In the genomic region with DNA sequence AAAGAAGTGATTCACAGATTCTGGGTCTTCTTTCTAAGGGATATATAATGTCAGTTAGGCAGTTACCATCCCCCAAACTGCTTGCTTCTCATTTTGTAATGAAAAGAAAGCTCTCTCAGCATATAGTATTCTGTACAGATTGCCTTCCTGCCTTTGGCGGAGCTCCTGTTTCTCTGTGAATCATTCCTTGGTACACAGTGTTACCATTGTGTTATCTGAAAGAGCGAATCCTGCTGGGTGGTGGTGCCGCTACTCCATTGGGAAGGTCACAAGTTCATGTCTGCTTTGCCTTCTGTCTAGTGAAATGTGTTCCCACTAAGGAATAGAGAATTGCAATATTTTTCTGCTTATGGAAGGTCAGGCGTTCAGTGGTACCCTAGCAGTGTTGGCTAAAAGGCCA, we compare ENCODE assay signal across 16 cellular contexts.
A peak's percentile ranks its signal among the peaks of the same experiment; 100 is the strongest.
DNase-seq lines count a peak whose midpoint lies in the region; ATAC-seq and TF ChIP-seq lines count a peak whose summit lies in the region.
"Had no signal": no experiment of that assay in that cellular context is flagged by ENCODE, and none has a peak within 500 bp of the region (broad histone marks: within the 10 kb centered on the region; RNA-seq: fewer than 3 reads in every experiment).

No MANE protein-coding gene starts in this region.

- no peaks in the 10 kb centered on the region for H3K4me1 ChIP-seq in testis

- no peaks in the 10 kb centered on the region for H3K36me3 ChIP-seq in testis (ENCODE audit: low read depth, missing control alignments)

- no peak for TF ChIP-seq POLR2A in testis (IDR thresholded peaks at IDR 0.05)

- H3K9me3 ChIP-seq in testis = no peaks in the 10 kb centered on the region

- TF ChIP-seq CTCF in dorsolateral prefrontal cortex (IDR thresholded peaks at IDR 0.05 in 54 of 56, conservative IDR thresholded peaks at IDR 0.05 in 2 of 56; ENCODE audit: low read depth in 1 of 56, partially characterized antibody in 56 of 56) (peak in 17 of 56 donors; percentile 9 to 41 (median 18)), testis (IDR thresholded peaks at IDR 0.05) (no peak)

- peak; percentile 10 for ATAC-seq in Right ventricle myocardium inferior
- no peak for ATAC-seq in Right ventricle myocardium superior (ENCODE audit: poor library complexity)
- no peak for ATAC-seq in GM18858 (IDR thresholded peaks at IDR 0.05; ENCODE audit: unreplicated experiment)
- ATAC-seq: activated T-cell treated with anti-CD3 and anti-CD28 coated beads, Interleukin-2, amount 50 U/mL, for 72 hours; HCT116 had no signal

- in situ Hi-C loops in KBM-7 (cut with MboI; ENCODE audit: low pct_unique_long_range_greater_than_20kb, low sequenced_read_pairs) = no loop called here

- peak overlapping the region; percentile 84 to 100 (median 98) for H3K27ac ChIP-seq in dorsolateral prefrontal cortex
- H3K27ac ChIP-seq in testis = peak overlapping the region in 1 of 2 donors; percentile 43

- no peaks in the 10 kb centered on the region for H3K27me3 ChIP-seq in dorsolateral prefrontal cortex
- no peaks in the 10 kb centered on the region for H3K27me3 ChIP-seq in testis

- 39% methylated on average over 4 of the region's 4 CpGs for WGBS in testis, 2 donors

- intact Hi-C loops in Right ventricle myocardium inferior (cut with DNase I) (no loop called here), Right ventricle myocardium superior (cut with DNase I) (no loop called here), dorsolateral prefrontal cortex (cut with DNase I) (no loop called here), testis (cut with DNase I; ENCODE audit: low total_unique reads) (no loop called here)

- peak overlapping the region in 17 of 59 donors; percentile 1 to 39 (median 13) for H3K4me3 ChIP-seq in dorsolateral prefrontal cortex
- no peak overlapping the region for H3K4me3 ChIP-seq in testis

- DNase-seq in Right ventricle myocardium inferior (ENCODE audit: missing footprints) (no peak), Right ventricle myocardium superior (no peak), dorsolateral prefrontal cortex (peak in 9 of 10 donors; percentile 34 to 86 (median 71)), middle frontal gyrus (ENCODE audit: extremely low spot score, low spot score) (peak; percentile 80), testis (peak; percentile 74), activated gamma-delta T cell treated with Interleukin-2 at 50 U/mL for 16 hours (no peak), KBM-7 (no peak)
- DNase-seq: activated CD4-positive, alpha-beta T cell treated with anti-CD3 and anti-CD28 coated beads, Interleukin-2, amount 50 U/mL, for 1 hour; activated T-cell treated with anti-CD3 and anti-CD28 coated beads, Interleukin-2, amount 50 U/mL, for 72 hours; central memory CD4-positive, alpha-beta T cell; COR-L47; erythroblast; stimulated activated CD4-positive, alpha-beta T cell treated with anti-CD3 and anti-CD28 coated beads, Interleukin-15, amount 100 ng/mL, for 24 hours; trophoblast cell had no signal

Comparison
In these comparisons a context has a peak if more than half of its experiments do, and no peak if none do; other contexts are left out.
1. DNase-seq: peak in dorsolateral prefrontal cortex (9 of 10), middle frontal gyrus (single experiment) and testis (single experiment); none in Right ventricle myocardium inferior (single experiment), Right ventricle myocardium superior (single experiment), activated gamma-delta T cell treated with Interleukin-2 at 50 U/mL for 16 hours (single experiment) and KBM-7 (single experiment).